Comparison of ENCODE assay signal across 27 cellular contexts in the genomic region with DNA sequence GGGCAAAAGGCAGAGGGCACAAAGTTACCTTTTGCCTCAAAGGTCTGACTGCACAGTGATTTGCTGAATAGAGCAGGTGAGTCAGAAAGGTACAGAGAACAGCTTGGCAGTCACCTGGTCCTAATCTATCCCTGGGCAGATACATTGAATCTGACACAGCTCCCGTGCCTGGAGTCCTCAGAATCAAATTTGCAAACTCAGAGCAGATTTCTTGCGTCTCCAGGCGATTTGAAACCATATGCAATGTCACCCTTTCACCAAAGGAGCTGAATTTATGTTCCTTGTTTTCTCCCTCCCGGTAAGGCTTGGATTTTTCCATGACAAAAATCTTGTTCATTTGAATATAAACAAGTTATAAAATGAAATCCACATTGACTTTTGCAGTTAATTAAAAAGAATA.
"Had no signal": no experiment of that assay in that cellular context is flagged by ENCODE, and none has a peak within 500 bp of the region (broad histone marks: within the 10 kb centered on the region; RNA-seq: fewer than 3 reads in every experiment).

No MANE protein-coding gene starts in this region.

- H3K4me1 ChIP-seq: ascending aorta, breast epithelium had no signal

- H3K27ac ChIP-seq: ascending aorta, breast epithelium, esophagus muscularis mucosa, gastroesophageal sphincter had no signal

- H3K4me3 ChIP-seq: ascending aorta, breast epithelium, esophagus muscularis mucosa, gastroesophageal sphincter, heart right ventricle had no signal

- ATAC-seq: activated CD4-positive, alpha-beta T cell treated with anti-CD3 and anti-CD28 coated beads for 36 hours; activated CD8-positive, alpha-beta memory T cell treated with anti-CD3 and anti-CD28 coated beads, Interleukin-2, amount 10 ng/mL, durations not matched to agents 7 days and 5 days; activated CD8-positive, alpha-beta T cell treated with anti-CD3 and anti-CD28 coated beads, Interleukin-2, amount 10 ng/mL, durations not matched to agents 7 days and 5 days; activated naive CD4-positive, alpha-beta T cell treated with anti-CD3 and anti-CD28 coated beads, Interleukin-2, amount 50 U/mL, for 72 hours; effector memory CD8-positive, alpha-beta T cell; gastroesophageal sphincter had no signal

- DNase-seq: activated CD4-positive, alpha-beta memory T cell treated with anti-CD3 and anti-CD28 coated beads for 36 hours; activated CD4-positive, alpha-beta T cell treated with anti-CD3 and anti-CD28 coated beads for 36 hours; activated CD4-positive, alpha-beta T cell treated with anti-CD3 and anti-CD28 coated beads, Interleukin-2, amount 10 ng/mL, durations not matched to agents 24 days and 14 days; activated CD4-positive, CD25-positive, alpha-beta regulatory T cell; activated CD4-positive, CD25-positive, alpha-beta regulatory T cell treated with anti-CD3 and anti-CD28 coated beads, Interleukin-2, amount 50 U/mL, for 72 hours; activated CD8-positive, alpha-beta memory T cell treated with anti-CD3 and anti-CD28 coated beads, Interleukin-2, amount 10 ng/mL, durations not matched to agents 7 days and 5 days; activated CD8-positive, alpha-beta memory T cell treated with anti-CD3 and anti-CD28 coated beads, Interleukin-2, amount 50 U/mL, for 4 hours; activated CD8-positive, alpha-beta T cell treated with anti-CD3 and anti-CD28 coated beads, Interleukin-2, amount 10 ng/mL, durations not matched to agents 7 days and 5 days; activated effector memory CD4-positive, alpha-beta T cell treated with anti-CD3 and anti-CD28 coated beads, Interleukin-2, amount 50 U/mL, for 16 hours; activated naive CD4-positive, alpha-beta T cell treated with anti-CD3 and anti-CD28 coated beads for 36 hours; activated naive CD8-positive, alpha-beta T cell treated with anti-CD3 and anti-CD28 coated beads, Interleukin-2, amount 10 ng/mL, durations not matched to agents 7 days and 5 days; activated T-cell treated with anti-CD3 and anti-CD28 coated beads, Interleukin-2, amount 50 U/mL, for 1 hour; activated T-cell treated with anti-CD3 and anti-CD28 coated beads, Interleukin-2, amount 50 U/mL, for 48 hours; caudate nucleus; cortex of kidney; effector CD4-positive, alpha-beta T cell; effector memory CD8-positive, alpha-beta T cell; erythroblast; foreskin melanocyte; heart right ventricle; T-helper 2 cell had no signal

- FAIRE-seq: colon had no signal

- H3K9me3 ChIP-seq: ascending aorta, breast epithelium, esophagus muscularis mucosa, gastroesophageal sphincter, heart right ventricle had no signal

- H3K27me3 ChIP-seq: ascending aorta, breast epithelium, esophagus muscularis mucosa, gastroesophageal sphincter had no signal

- H3K36me3 ChIP-seq: ascending aorta, breast epithelium, esophagus muscularis mucosa, gastroesophageal sphincter, heart right ventricle had no signal
